21 cellular contexts compared by ENCODE assay signal in the genomic region with DNA sequence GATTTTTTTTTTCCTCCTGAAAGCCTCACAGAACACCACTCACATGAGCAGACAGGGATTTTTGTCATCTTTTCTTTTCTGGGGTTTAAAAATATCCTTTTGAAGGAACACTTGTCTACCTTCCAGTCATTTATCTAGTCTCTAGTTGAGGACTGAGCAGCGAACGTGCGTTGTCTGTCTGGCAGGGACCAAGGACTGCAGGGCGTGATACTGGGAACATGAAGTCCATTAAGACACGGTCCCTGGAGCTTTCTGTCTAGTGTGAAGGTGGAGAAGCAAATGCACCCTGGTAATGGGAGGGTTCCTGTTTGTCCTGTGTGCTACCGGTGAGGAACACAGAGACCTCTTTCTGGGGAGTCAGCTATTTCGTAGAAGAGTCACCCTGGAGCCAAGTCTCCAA.
"Had no signal": no experiment of that assay in that cellular context is flagged by ENCODE, and none has a peak within 500 bp of the region (broad histone marks: within the 10 kb centered on the region; RNA-seq: fewer than 3 reads in every experiment).

No MANE protein-coding gene starts in this region.

- DNase-seq: colonic mucosa; dermis blood vessel endothelial cell; foreskin keratinocyte; head of caudate nucleus; hypothalamus; islet precursor cell; lower lobe of right lung; psoas muscle; retina; sigmoid colon; stimulated activated CD4-positive, alpha-beta T cell treated with anti-CD3 and anti-CD28 coated beads, Interleukin-2, amount 100 ng/mL, for 24 hours; stimulated activated CD4-positive, alpha-beta T cell treated with anti-CD3 and anti-CD28 coated beads, Interleukin-4, amount 100 ng/mL, for 4 hours; stimulated activated naive B cell treated with anti-CD40 and anti-IgM and Interleukin-4, amounts not matched to agents 10 μg/mL and 1 μg/mL and 100 μg/mL, for 72 hours; stimulated activated naive CD8-positive, alpha-beta T cell treated with anti-CD3 and anti-CD28 coated beads, Interleukin-15, amount 100 ng/mL, for 72 hours; testis had no signal

- H3K4me3 Mint-ChIP-seq: memory B cell; mesothelial cell of epicardium; nephron; stimulated activated naive B cell treated with anti-CD40 and anti-IgM and Interleukin-4, amounts not matched to agents 10 μg/mL and 1 μg/mL and 100 μg/mL, for 72 hours; stimulated activated naive CD8-positive, alpha-beta T cell treated with anti-CD3 and anti-CD28 coated beads, Interleukin-15, amount 100 ng/mL, for 72 hours had no signal

- H3K36me3 Mint-ChIP-seq: memory B cell; mesothelial cell of epicardium; stimulated activated naive B cell treated with anti-CD40 and anti-IgM and Interleukin-4, amounts not matched to agents 10 μg/mL and 1 μg/mL and 100 μg/mL, for 72 hours had no signal

- ATAC-seq: foreskin keratinocyte; left lobe of liver; lower lobe of right lung; stimulated activated naive B cell treated with anti-CD40 and anti-IgM and Interleukin-4, amounts not matched to agents 10 μg/mL and 1 μg/mL and 100 μg/mL, for 72 hours; stimulated activated naive CD8-positive, alpha-beta T cell treated with anti-CD3 and anti-CD28 coated beads, Interleukin-15, amount 100 ng/mL, for 72 hours had no signal

- H3K4me1 Mint-ChIP-seq: mesothelial cell of epicardium; nephron; stimulated activated naive B cell treated with anti-CD40 and anti-IgM and Interleukin-4, amounts not matched to agents 10 μg/mL and 1 μg/mL and 100 μg/mL, for 72 hours; stimulated activated naive CD8-positive, alpha-beta T cell treated with anti-CD3 and anti-CD28 coated beads, Interleukin-15, amount 100 ng/mL, for 72 hours had no signal

- H3K27ac Mint-ChIP-seq: memory B cell; mesothelial cell of epicardium; nephron; stimulated activated naive B cell treated with anti-CD40 and anti-IgM and Interleukin-4, amounts not matched to agents 10 μg/mL and 1 μg/mL and 100 μg/mL, for 72 hours; stimulated activated naive CD8-positive, alpha-beta T cell treated with anti-CD3 and anti-CD28 coated beads, Interleukin-15, amount 100 ng/mL, for 72 hours had no signal

- H3K36me3 ChIP-seq: colonic mucosa, lower lobe of right lung, sigmoid colon, tibial nerve had no signal

- H3K9me3 Mint-ChIP-seq: mesothelial cell of epicardium; nephron; stimulated activated naive CD8-positive, alpha-beta T cell treated with anti-CD3 and anti-CD28 coated beads, Interleukin-15, amount 100 ng/mL, for 72 hours had no signal

- H3K27ac ChIP-seq: colonic mucosa, foreskin keratinocyte, lower lobe of right lung, psoas muscle, sigmoid colon, skin epidermis, testis, tibial nerve had no signal

- H3K4me3 ChIP-seq: colonic mucosa, lower lobe of right lung, psoas muscle, sigmoid colon, skin epidermis, testis, tibial nerve had no signal

- H3K27me3 Mint-ChIP-seq: stimulated activated naive CD8-positive, alpha-beta T cell treated with anti-CD3 and anti-CD28 coated beads, Interleukin-15, amount 100 ng/mL, for 72 hours had no signal

- H3K27me3 ChIP-seq: colonic mucosa, foreskin keratinocyte, sigmoid colon, testis, tibial nerve had no signal

- H3K4me1 ChIP-seq: colonic mucosa, foreskin keratinocyte, lower lobe of right lung, psoas muscle, sigmoid colon, testis, tibial nerve had no signal

- H3K9me3 ChIP-seq: colonic mucosa, lower lobe of right lung, psoas muscle, sigmoid colon, testis, tibial nerve had no signal
